ENCODE assay signal across 8 cellular contexts in genomic region chr7:129091484-129092002, GRCh38. TPM values are rescaled to one million over a fixed set of nuclear protein-coding genes. Genes with fewer than 3 reads are reported as not detected.
DNase-seq lines count a peak whose midpoint lies in the region; ATAC-seq and TF ChIP-seq lines count a peak whose summit lies in the region.

No MANE protein-coding gene starts in this region.

- H3K4me3 ChIP-seq in Loucy (ENCODE audit: low read length, poor library complexity, severe bottlenecking) (no peak overlapping the region), suprapubic skin (no peak overlapping the region)

- peak overlapping the region; percentile 90 for H2AFZ ChIP-seq in Loucy (ENCODE audit: low read length)

- no peaks in the 10 kb centered on the region for H3K36me3 ChIP-seq in Loucy (ENCODE audit: insufficient read depth, low read length)
- H3K36me3 ChIP-seq in suprapubic skin, result no peaks in the 10 kb centered on the region

- WGBS in suprapubic skin, result 9% methylated on average over 11 of the region's 11 CpGs

- H3F3A ChIP-seq in Loucy (ENCODE audit: low read depth), result no peaks in the 10 kb centered on the region

- ATAC-seq in GM19351 (IDR thresholded peaks at IDR 0.05; ENCODE audit: unreplicated experiment), result peak; percentile 46

- DNase-seq in AML-193 (lab: John Stamatoyannopoulos, UW) (peak; percentile 73 to 75), RWPE1 (ENCODE audit: low spot score) (peak; percentile 76), foreskin melanocyte (peak; percentile 49), nucleus accumbens (lab: John Stamatoyannopoulos, UW) (peak in 53 of 56 donors; percentile 1 to 90 (median 38)), suprapubic skin (ENCODE audit: low spot score in 2 of 2) (peak; percentile 85 to 89)
- peak; percentile 74 for DNase-seq in activated T-helper 9 cell treated with anti-CD3 and anti-CD28 coated beads, Interleukin-2, amount 50 U/mL, for 16 hours (ENCODE audit: low read depth)

- H3K9ac ChIP-seq in Loucy (ENCODE audit: low read depth, low read length, poor library complexity, severe bottlenecking), result no peak overlapping the region

- no peaks in the 10 kb centered on the region for H4K20me1 ChIP-seq in Loucy (ENCODE audit: insufficient read depth, low read length, poor library complexity, severe bottlenecking)

- TF ChIP-seq EP300 in suprapubic skin (IDR thresholded peaks at IDR 0.05), result no peak

- H3K9me3 ChIP-seq in Loucy (ENCODE audit: insufficient read depth, low read depth, low read length) (no peaks in the 10 kb centered on the region), suprapubic skin (no peaks in the 10 kb centered on the region)

- H3K27me3 ChIP-seq in Loucy (ENCODE audit: insufficient read depth, low read length, poor library complexity, severe bottlenecking) (no peaks in the 10 kb centered on the region), suprapubic skin (no peaks in the 10 kb centered on the region)

- H3K79me2 ChIP-seq in Loucy (ENCODE audit: insufficient read depth, low read length), result no peaks in the 10 kb centered on the region

- H3K27ac ChIP-seq in RWPE1 (no peak overlapping the region), suprapubic skin (no peak overlapping the region)

- CTCF ChIA-PET in RWPE1 (lab: Yijun Ruan, JAX), result interaction anchor here (0.5 to 1.6 kb wide), 19 partner anchors 11 to 638 kb away, joined by 3 to 13 read pairs (median 3); partner anchors contain the start of gene TNPO3

- TF ChIP-seq POLR2A in suprapubic skin (IDR thresholded peaks at IDR 0.05), result no peak

- H3K4me1 ChIP-seq in Loucy (ENCODE audit: insufficient read depth, low read length, poor library complexity, severe bottlenecking) (peaks cover 5% of the 10 kb centered on the region), suprapubic skin (peaks cover 4% of the 10 kb centered on the region)

- POLR2A ChIA-PET in RWPE1 (lab: Yijun Ruan, JAX; ENCODE audit: low non-redundant PET), result interaction anchor here (0.5 kb wide), 1 partner anchor 35 kb away, joined by 3 read pairs; no protein-coding TSS in a partner anchor

- no peaks in the 10 kb centered on the region for H3K9me2 ChIP-seq in Loucy (replicated peaks; ENCODE audit: low read depth, low read length)

- TF ChIP-seq CTCF in Loucy (conservative IDR thresholded peaks at IDR 0.05; ENCODE audit: low read length) (peak; percentile 99), RWPE1 (conservative IDR thresholded peaks at IDR 0.05; ENCODE audit: low read depth) (peak; percentile 100), suprapubic skin (IDR thresholded peaks at IDR 0.05) (peak; percentile 84 to 96)

- peak overlapping the region; percentile 9 for H3K4me2 ChIP-seq in Loucy (ENCODE audit: low read depth, low read length, poor library complexity, severe bottlenecking)

RNA-seq across cellular contexts. Expression of gene TNPO3, which starts 36.6 kb away (rescaled TPM):
- 10 to 100 TPM; 30.8 to 43.4 (median 34.4) TPM for total RNA-seq in suprapubic skin

RNA-seq across cellular contexts. Expression of gene TSPAN33, which starts 53.0 kb away (rescaled TPM):
- total RNA-seq in suprapubic skin, result 10 to 100 TPM in 3 of 4 donors, 1 to 10 TPM in 1; 9.1 to 17.9 (median 11.1) TPM
